ENCODE assay signal across 10 cellular contexts in genomic region chr14:97106166-97106565, GRCh38.
DNase-seq lines count a peak whose midpoint lies in the region; ATAC-seq and TF ChIP-seq lines count a peak whose summit lies in the region.
"Had no signal": no experiment of that assay in that cellular context is flagged by ENCODE, and none has a peak within 500 bp of the region (broad histone marks: within the 10 kb centered on the region; RNA-seq: fewer than 3 reads in every experiment).

No MANE protein-coding gene starts in this region.

- DNase-seq in DMS79 treated with DMSO at 0.1 percent for 48 hours (lab: John Stamatoyannopoulos, UW) (peak; percentile 96), activated B cell treated with CpG ODN at 0.5 μM for 24 hours (no peak), GDM1 (lab: John Stamatoyannopoulos, UW) (no peak), dedifferentiated amniotic fluid mesenchymal stem cell (ENCODE audit: extremely low spot score) (no peak)
- DNase-seq: NCI-H1436, T-helper 1 cell had no signal

- no peak for TF ChIP-seq CTCF in activated B cell treated with CpG ODN at 0.5 μM for 24 hours (IDR thresholded peaks at IDR 0.05)

- peaks cover 3% of the 10 kb centered on the region for H3K27me3 Mint-ChIP-seq in activated B cell treated with CpG ODN at 0.5 μM for 24 hours

- POLR2A ChIA-PET in activated B cell treated with CpG ODN at 0.5 μM for 24 hours (lab: Charles Lee): no interaction called here

- H3K9me3 Mint-ChIP-seq in activated B cell treated with CpG ODN at 0.5 μM for 24 hours: peaks cover 4% of the 10 kb centered on the region

- peaks cover 10% of the 10 kb centered on the region for H3K4me1 Mint-ChIP-seq in activated B cell treated with CpG ODN at 0.5 μM for 24 hours

- intact Hi-C loops in activated B cell treated with CpG ODN at 0.5 μM for 24 hours (cut with micrococcal nuclease): no loop called here

- CTCF ChIA-PET in activated B cell treated with CpG ODN at 0.5 μM for 24 hours (lab: Charles Lee): no interaction called here

- H3K36me3 Mint-ChIP-seq in activated B cell treated with CpG ODN at 0.5 μM for 24 hours (ENCODE audit: low read depth): no peaks in the 10 kb centered on the region

- H3K4me3 Mint-ChIP-seq in activated B cell treated with CpG ODN at 0.5 μM for 24 hours: peak overlapping the region; percentile 24

- H3K27ac Mint-ChIP-seq in activated B cell treated with CpG ODN at 0.5 μM for 24 hours: no peak overlapping the region

- peak; percentile 91 for ATAC-seq in GM18907 (IDR thresholded peaks at IDR 0.05; ENCODE audit: unreplicated experiment)
- ATAC-seq in HG02870 (IDR thresholded peaks at IDR 0.05; ENCODE audit: unreplicated experiment): peak; percentile 68
- ATAC-seq in activated B cell treated with CpG ODN at 0.5 μM for 24 hours (ENCODE audit: low read depth): no peak
- no peak for ATAC-seq in HG03097 (IDR thresholded peaks at IDR 0.05; ENCODE audit: low FRiP score, unreplicated experiment)
- no peak for ATAC-seq in HG03025 (IDR thresholded peaks at IDR 0.05; ENCODE audit: low FRiP score, unreplicated experiment)

Comparison
In these comparisons a context has a peak if more than half of its experiments do, and no peak if none do; other contexts are left out.
1. ATAC-seq: peak in GM18907 (single experiment) and HG02870 (single experiment); none in activated B cell treated with CpG ODN at 0.5 μM for 24 hours (single experiment), HG03097 (single experiment) and HG03025 (single experiment).